In genomic region chr9:127728808-127729207, GRCh38 we compare ENCODE assay signal across 31 cellular contexts. TPM values are rescaled to one million over a fixed set of nuclear protein-coding genes. Genes with fewer than 3 reads are reported as not detected.
"Had no signal": no experiment of that assay in that cellular context is flagged by ENCODE, and none has a peak within 500 bp of the region (broad histone marks: within the 10 kb centered on the region; RNA-seq: fewer than 3 reads in every experiment).

No MANE protein-coding gene starts in this region.

- H3K9me3 ChIP-seq: colonic mucosa, esophagus squamous epithelium, gastrocnemius medialis, heart right ventricle, left lung, lower lobe of right lung had no signal

- H3K36me3 ChIP-seq: colonic mucosa had no signal

- DNase-seq: colonic mucosa; cortex of kidney; effector CD8-positive, alpha-beta T cell; effector memory CD8-positive, alpha-beta T cell; endodermal cell; erythroblast; esophagus squamous epithelium; foreskin fibroblast; foreskin melanocyte; gastrocnemius medialis; glutamatergic neuron; head of caudate nucleus; heart right ventricle; hippocampal formation; left cardiac atrium; left lung; left ventricle myocardium superior; lower lobe of right lung; mesendoderm; midbrain had no signal

- H3K27me3 ChIP-seq: colonic mucosa, esophagus squamous epithelium, gastrocnemius medialis, left lung had no signal

- H3K27ac ChIP-seq: colonic mucosa, epithelial cell of prostate, esophagus squamous epithelium, gastrocnemius medialis, heart right ventricle, left lung, lower lobe of right lung had no signal

- H3K4me3 ChIP-seq: colonic mucosa, esophagus squamous epithelium, gastrocnemius medialis, heart right ventricle, left lung, lower lobe of right lung had no signal

- FAIRE-seq: endometrium, islet of Langerhans, keratinocyte had no signal

- ATAC-seq: effector memory CD8-positive, alpha-beta T cell; esophagus mucosa; gastrocnemius medialis; heart right ventricle; left cardiac atrium; left lung; left ventricle myocardium superior; lower lobe of right lung had no signal

RNA-seq across cellular contexts. Expression of gene TTC16, which starts 12.9 kb away (rescaled TPM):
- total RNA-seq: chondrocyte, dermis microvascular lymphatic vessel endothelial cell, endodermal cell, esophagus mucosa, gastrocnemius medialis, glomerular endothelial cell, kidney epithelial cell, lung microvascular endothelial cell had no signal
- polyA plus RNA-seq: keratinocyte had no signal

RNA-seq across cellular contexts. Expression of gene CFAP157, which starts 22.0 kb away (rescaled TPM):
- total RNA-seq: chondrocyte, dermis microvascular lymphatic vessel endothelial cell, esophagus mucosa, gastrocnemius medialis, glomerular endothelial cell, kidney epithelial cell, left cardiac atrium, left ventricle myocardium superior, lung microvascular endothelial cell, mononuclear cell had no signal
- polyA plus RNA-seq: keratinocyte had no signal
